In genomic region chr19:37933965-37934364, GRCh38 we compare ENCODE assay signal across 12 cellular contexts. TPM values are rescaled to one million over a fixed set of nuclear protein-coding genes. Genes with fewer than 3 reads are reported as not detected.
DNase-seq lines count a peak whose midpoint lies in the region; ATAC-seq, FAIRE-seq and TF ChIP-seq lines count a peak whose summit lies in the region.
"Had no signal": no experiment of that assay in that cellular context is flagged by ENCODE, and none has a peak within 500 bp of the region (broad histone marks: within the 10 kb centered on the region; RNA-seq: fewer than 3 reads in every experiment).

No MANE protein-coding gene starts in this region.

- peak overlapping the region in 1 of 2 experiments; percentile 11 for H2BK12ac ChIP-seq in mesenchymal stem cell (ENCODE audit: low read length in 2 of 2)

- TF ChIP-seq CTCF in A549 (IDR thresholded peaks at IDR 0.05) (no peak), colonic mucosa (IDR thresholded peaks at IDR 0.05) (no peak)

- intact Hi-C loops in colonic mucosa (cut with DNase I) = no loop called here

- no peak overlapping the region for H3K18ac ChIP-seq in mesenchymal stem cell (ENCODE audit: low read depth in 1 of 2, low read length in 2 of 2)

- peaks cover 45% of the 10 kb centered on the region for H3K9me3 ChIP-seq in A549
- H3K9me3 ChIP-seq in colonic mucosa = no peaks in the 10 kb centered on the region
- peaks cover 14% of the 10 kb centered on the region for H3K9me3 ChIP-seq in mesenchymal stem cell (ENCODE audit: control insufficient read depth, low read length)

- peak overlapping the region; percentile 88 to 95 for H3K27ac ChIP-seq in A549
- H3K27ac ChIP-seq in colonic mucosa = peak overlapping the region; percentile 88
- peak overlapping the region; percentile 95 for H3K27ac ChIP-seq in mesenchymal stem cell (ENCODE audit: low read length, poor library complexity, severe bottlenecking)
- H3K27ac ChIP-seq: tibial artery had no signal

- H3K4me2 ChIP-seq in A549 = peak overlapping the region; percentile 95
- peak overlapping the region; percentile 8 for H3K4me2 ChIP-seq in mesenchymal stem cell (ENCODE audit: low read length, poor library complexity, severe bottlenecking)

- WGBS in A549 (ENCODE audit: missing lambda C conversion rate) = 64% methylated on average over 9 of the region's 9 CpGs
- WGBS in mesenchymal stem cell = 76% methylated on average over 8 of the region's 9 CpGs

- no peak overlapping the region for H4K91ac ChIP-seq in mesenchymal stem cell (ENCODE audit: low read length)

- FAIRE-seq in A549 (lab: Jason Lieb, UNC) = no peak

- no peak overlapping the region for H3K14ac ChIP-seq in mesenchymal stem cell (ENCODE audit: low read length in 2 of 2)

- TF ChIP-seq RAD21 in A549 (conservative IDR thresholded peaks at IDR 0.05 in 1 of 2, IDR thresholded peaks at IDR 0.05 in 1 of 2) = no peak

- H4K8ac ChIP-seq in mesenchymal stem cell (ENCODE audit: low read length) = no peak overlapping the region

- no peak for TF ChIP-seq POLR2A in A549 (IDR thresholded peaks at IDR 0.05; ENCODE audit: low read length)

- CTCF ChIA-PET in A549 (lab: Yijun Ruan, JAX) = interaction anchor here (0.7 to 5.2 kb wide), 13 partner anchors 10 to 209 kb away, joined by 3 to 57 read pairs (median 7); partner anchors contain the start of genes SIPA1L3 and WDR87

- no peak for TF ChIP-seq EP300 in A549 (IDR thresholded peaks at IDR 0.05)

- H3K4ac ChIP-seq in mesenchymal stem cell (ENCODE audit: low read depth in 1 of 2, low read length in 2 of 2) = no peak overlapping the region

- H2BK15ac ChIP-seq in mesenchymal stem cell (ENCODE audit: low read depth, poor library complexity, severe bottlenecking) = no peak overlapping the region

- peak overlapping the region; percentile 15 for H2AK5ac ChIP-seq in mesenchymal stem cell (ENCODE audit: low read length, severe bottlenecking)

- no peak for ATAC-seq in A549
- ATAC-seq in HG02973 (IDR thresholded peaks at IDR 0.05; ENCODE audit: unreplicated experiment) = no peak
- ATAC-seq in HG02884 (IDR thresholded peaks at IDR 0.05; ENCODE audit: unreplicated experiment) = no peak
- ATAC-seq: CD8-positive, alpha-beta T cell had no signal

- H3K79me1 ChIP-seq in mesenchymal stem cell (replicated peaks; ENCODE audit: low read length, poor library complexity, severe bottlenecking) = no peaks in the 10 kb centered on the region

- H2BK5ac ChIP-seq in mesenchymal stem cell (ENCODE audit: low read depth, low read length, poor library complexity, severe bottlenecking) = no peak overlapping the region

- no peaks in the 10 kb centered on the region for H3K36me3 ChIP-seq in colonic mucosa
- peaks cover 7 to 9% of the 10 kb centered on the region in 2 experiments for H3K36me3 ChIP-seq in mesenchymal stem cell (ENCODE audit: control insufficient read depth in 1 of 2, insufficient read depth in 2 of 2, low read depth in 1 of 2, low read length in 2 of 2)

- no peak overlapping the region for H2BK120ac ChIP-seq in mesenchymal stem cell (ENCODE audit: low read depth, low read length)

- POLR2A ChIA-PET in A549 (lab: Yijun Ruan, JAX) = interaction anchor here (0.8 to 4.2 kb wide), 5 partner anchors 8 to 71 kb away, joined by 3 to 57 read pairs (median 4); partner anchors contain the start of genes SIPA1L3 and WDR87

- H3K4me3 ChIP-seq in A549 (peak overlapping the region; percentile 51), colonic mucosa (no peak overlapping the region), mesenchymal stem cell (ENCODE audit: insufficient read depth in 1 of 2, low read depth in 1 of 2, low read length in 2 of 2) (peak overlapping the region in 1 of 2 experiments; percentile 28)
- H3K4me3 ChIP-seq: tibial artery had no signal

- H3K4me1 ChIP-seq in A549 (peaks cover 50% of the 10 kb centered on the region), colonic mucosa (peaks cover 21% of the 10 kb centered on the region), mesenchymal stem cell (ENCODE audit: control insufficient read depth, insufficient read depth, low read depth, low read length) (peaks cover 22% of the 10 kb centered on the region)

- H3K9ac ChIP-seq in colonic mucosa (ENCODE audit: low read depth in 2 of 2, low read length in 2 of 2) (peak overlapping the region in 1 of 2 donors; percentile 89), mesenchymal stem cell (ENCODE audit: low read length) (peak overlapping the region; percentile 21)

- peak in 1 of 2 experiments; percentile 67 for DNase-seq in A549 (ENCODE audit: low read depth in 1 of 2, low spot score in 1 of 2)
- DNase-seq in NCI-H146 treated with DMSO at 0.1 percent for 48 hours (lab: John Stamatoyannopoulos, UW; ENCODE audit: unreplicated experiment) = peak; percentile 68
- no peak for DNase-seq in colonic mucosa
- peak; percentile 58 for DNase-seq in mesenchymal stem cell
- no peak for DNase-seq in medulla oblongata (ENCODE audit: extremely low spot score)
- DNase-seq in COR-L47 (lab: John Stamatoyannopoulos, UW) = no peak
- DNase-seq: activated naive CD8-positive, alpha-beta T cell treated with anti-CD3 and anti-CD28 coated beads, Interleukin-2, amount 10 ng/mL, durations not matched to agents 7 days and 5 days; CD8-positive, alpha-beta T cell; hippocampal formation; tibial artery had no signal

- H3K23ac ChIP-seq in mesenchymal stem cell (ENCODE audit: low read length in 2 of 2) = no peak overlapping the region

- H2AFZ ChIP-seq in mesenchymal stem cell (ENCODE audit: low read depth, low read length) = no peak overlapping the region

- no peaks in the 10 kb centered on the region for H3K27me3 ChIP-seq in colonic mucosa
- no peaks in the 10 kb centered on the region for H3K27me3 ChIP-seq in mesenchymal stem cell (ENCODE audit: control insufficient read depth in 1 of 2, insufficient read depth in 1 of 2, low read length in 2 of 2)
- H3K27me3 ChIP-seq: tibial artery had no signal

TF ChIP-seq in A549, 52 proteins besides CTCF, POLR2A, EP300 and RAD21:
- no peak for TF ChIP-seq CEBPB (IDR thresholded peaks at IDR 0.05)
- no peak for TF ChIP-seq NFE2L2 (conservative IDR thresholded peaks at IDR 0.05; ENCODE audit: low read length)
- TF ChIP-seq CBX8 (IDR thresholded peaks at IDR 0.05) = no peak
- 0 out of 2 replicates have a peak, but pooled peaks have one; percentile 21 for TF ChIP-seq POLR2AphosphoS2 (conservative IDR thresholded peaks at IDR 0.05; ENCODE audit: low read length)

RNA-seq across cellular contexts. Expression of gene SIPA1L3, which starts 27.0 kb away (rescaled TPM):
- polyA plus RNA-seq in A549 (2011; rRNA removed) (28.9 and 47.8 TPM in 2 replicates), A549 (2017; fragmentation: RNase III; extraction: RNeasy Plus Mini Kit Qiagen cat#74134 plus additional on column Dnase treatment) (50.6 to 55.4 TPM (median 53.9 TPM) in 3 replicates)
- 27.9 and 36.2 TPM in 2 replicates for polyA plus RNA-seq in A549 (2012; cell fraction: cytosol; rRNA removed)
- 73.6 and 96.7 TPM in 2 replicates for polyA plus RNA-seq in A549 (2012; cell fraction: nucleus; rRNA removed)
- polyA minus RNA-seq in A549 (2011; rRNA and poly(A)+ RNA removed) = 156 and 168 TPM in 2 replicates
- 100 to 1,000 TPM in 1 of 2 donors, 10 to 100 TPM in 1; 98.6 to 113 TPM for total RNA-seq in colonic mucosa
- polyA plus RNA-seq in mesenchymal stem cell (2013, experiment 1 of 2) = 7.2 TPM
- 6.7 TPM for polyA plus RNA-seq in mesenchymal stem cell (2013, experiment 2 of 2)

RNA-seq across cellular contexts. Expression of gene WDR87, which starts 27.6 kb away (rescaled TPM):
- polyA plus RNA-seq in A549 (2011; rRNA removed) (not detected in 2 replicates), A549 (2017; fragmentation: RNase III; extraction: RNeasy Plus Mini Kit Qiagen cat#74134 plus additional on column Dnase treatment) (not detected in 3 replicates)
- not detected in 2 replicates for polyA plus RNA-seq in A549 (2012; cell fraction: cytosol; rRNA removed)
- polyA plus RNA-seq in A549 (2012; cell fraction: nucleus; rRNA removed) = not detected in 2 replicates
- polyA minus RNA-seq in A549 (2011; rRNA and poly(A)+ RNA removed) = not detected in 2 replicates
- not detected for total RNA-seq in colonic mucosa
- polyA plus RNA-seq in mesenchymal stem cell (2013, experiment 1 of 2) = not detected
- not detected for polyA plus RNA-seq in mesenchymal stem cell (2013, experiment 2 of 2)
- total RNA-seq: activated naive CD8-positive, alpha-beta T cell treated with anti-CD3 and anti-CD28 coated beads, Interleukin-2, amount 10 ng/mL, durations not matched to agents 7 days and 5 days; CD8-positive, alpha-beta T cell had no signal

Comparison
In these comparisons a context has a peak if more than half of its experiments do, and no peak if none do; other contexts are left out.
1. DNase-seq: peak in NCI-H146 treated with DMSO at 0.1 percent for 48 hours (single experiment) and mesenchymal stem cell (single experiment); none in colonic mucosa (single experiment), medulla oblongata (single experiment) and COR-L47 (single experiment).
2. Peak in every context shown above with its lines, with median percentiles within 50 percentile points of each other: H3K27ac ChIP-seq.